Comparison of ENCODE assay signal across 33 cellular contexts in genomic region chr3:77066829-77067228, GRCh38. TPM values are rescaled to one million over a fixed set of nuclear protein-coding genes. Genes with fewer than 3 reads are reported as not detected.
"Had no signal": no experiment of that assay in that cellular context is flagged by ENCODE, and none has a peak within 500 bp of the region (broad histone marks: within the 10 kb centered on the region; RNA-seq: fewer than 3 reads in every experiment).

No MANE protein-coding gene starts in this region.

- H3K27ac Mint-ChIP-seq: activated B cell treated with CpG ODN at 0.5 μM for 24 hours; activated CD8-positive, alpha-beta T cell treated with anti-CD3 and anti-CD28 coated beads for 36 hours; activated naive CD8-positive, alpha-beta T cell; activated T-helper 17 cell treated with anti-CD3 and anti-CD28 coated beads, Interleukin-2, amount 50 U/mL, for 72 hours; effector memory CD8-positive, alpha-beta T cell; T-helper 17 cell; T-helper 2 cell treated with Interferon-gamma antibody and Interleukin-4, amounts not matched to agents 5 μg/mL and 100 μg/mL, for 36 hours had no signal

- H3K36me3 Mint-ChIP-seq: activated naive CD8-positive, alpha-beta T cell had no signal

- H3K4me3 ChIP-seq: esophagus muscularis mucosa, gastrocnemius medialis, heart left ventricle had no signal

- H3K27me3 Mint-ChIP-seq: activated B cell treated with CpG ODN at 0.5 μM for 24 hours; activated CD8-positive, alpha-beta T cell treated with anti-CD3 and anti-CD28 coated beads for 36 hours; activated naive CD8-positive, alpha-beta T cell; activated T-helper 17 cell treated with anti-CD3 and anti-CD28 coated beads, Interleukin-2, amount 50 U/mL, for 72 hours; effector memory CD8-positive, alpha-beta T cell; T-helper 17 cell had no signal

- DNase-seq: activated B cell treated with CpG ODN at 0.5 μM for 24 hours; activated CD4-positive, alpha-beta T cell treated with anti-CD3 and anti-CD28 coated beads for 48 hours; activated CD4-positive, alpha-beta T cell treated with anti-CD3 and anti-CD28 coated beads, Interleukin-2, amount 50 U/mL, for 1 hour; activated CD4-positive, alpha-beta T cell treated with anti-CD3 and anti-CD28 coated beads, Interleukin-2, amount 50 U/mL, for 48 hours; activated CD8-positive, alpha-beta memory T cell treated with anti-CD3 and anti-CD28 coated beads for 24 hours; activated CD8-positive, alpha-beta T cell treated with anti-CD3 and anti-CD28 coated beads for 36 hours; activated effector memory CD4-positive, alpha-beta T cell treated with Interleukin-2 at 50 U/mL for 16 hours; activated gamma-delta T cell treated with Interleukin-2 at 50 U/mL for 16 hours; activated naive CD4-positive, alpha-beta T cell treated with anti-CD3 and anti-CD28 coated beads, Interleukin-2, amount 50 U/mL, for 16 hours; activated naive CD4-positive, alpha-beta T cell treated with Interleukin-2 at 50 U/mL for 16 hours; activated T-cell treated with anti-CD3 and anti-CD28 coated beads, Interleukin-2, amount 50 U/mL, for 4 hours; amniotic stem cell; anterior cingulate cortex; caudate nucleus; cortex of kidney; dermis blood vessel endothelial cell; effector CD4-positive, alpha-beta T cell; effector memory CD8-positive, alpha-beta T cell; erythroblast; foreskin keratinocyte; gastrocnemius medialis; glutamatergic neuron; heart left ventricle; T-helper 17 cell; T1000; WERI-Rb-1 had no signal

- FAIRE-seq: astrocyte, colon had no signal

- H3K27me3 ChIP-seq: esophagus muscularis mucosa, foreskin keratinocyte, gastrocnemius medialis, heart left ventricle had no signal

- H3K36me3 ChIP-seq: esophagus muscularis mucosa, gastrocnemius medialis, heart left ventricle had no signal

- H3K4me3 Mint-ChIP-seq: activated B cell treated with CpG ODN at 0.5 μM for 24 hours; activated CD8-positive, alpha-beta T cell treated with anti-CD3 and anti-CD28 coated beads for 36 hours; activated naive CD8-positive, alpha-beta T cell; activated T-cell treated with anti-CD3 and anti-CD28 coated beads, Interleukin-2, amount 50 U/mL, for 4 hours; activated T-helper 17 cell treated with anti-CD3 and anti-CD28 coated beads, Interleukin-2, amount 50 U/mL, for 72 hours; effector memory CD8-positive, alpha-beta T cell; T-helper 17 cell; T-helper 2 cell treated with Interferon-gamma antibody and Interleukin-4, amounts not matched to agents 5 μg/mL and 100 μg/mL, for 36 hours had no signal

- H3K9me3 ChIP-seq: gastrocnemius medialis had no signal

- H3K4me1 ChIP-seq: esophagus muscularis mucosa, foreskin keratinocyte, gastrocnemius medialis, heart left ventricle had no signal

- H3K27ac ChIP-seq: esophagus muscularis mucosa, foreskin keratinocyte, gastrocnemius medialis, heart left ventricle, WERI-Rb-1 had no signal

- ATAC-seq: activated CD4-positive, CD25-positive, alpha-beta regulatory T cell treated with anti-CD3 and anti-CD28 coated beads, Interleukin-2, amount 50 U/mL, for 24 hours; activated CD8-positive, alpha-beta T cell treated with anti-CD3 and anti-CD28 coated beads for 36 hours; activated T-cell treated with anti-CD3 and anti-CD28 coated beads, Interleukin-2, amount 50 U/mL, for 4 hours; activated T-helper 17 cell treated with anti-CD3 and anti-CD28 coated beads, Interleukin-2, amount 50 U/mL, for 72 hours; effector memory CD8-positive, alpha-beta T cell; foreskin keratinocyte; gastrocnemius medialis; heart left ventricle; T-helper 17 cell had no signal

- H3K4me1 Mint-ChIP-seq: activated B cell treated with CpG ODN at 0.5 μM for 24 hours; activated T-helper 17 cell treated with anti-CD3 and anti-CD28 coated beads, Interleukin-2, amount 50 U/mL, for 72 hours; T-helper 17 cell had no signal

RNA-seq across cellular contexts. Expression of gene ROBO2, which starts 26.9 kb away (rescaled TPM):
- total RNA-seq: activated B cell treated with CpG ODN at 0.5 μM for 24 hours; activated CD8-positive, alpha-beta T cell treated with anti-CD3 and anti-CD28 coated beads for 36 hours; activated T-cell treated with anti-CD3 and anti-CD28 coated beads, Interleukin-2, amount 50 U/mL, for 4 hours; activated T-helper 17 cell treated with anti-CD3 and anti-CD28 coated beads, Interleukin-2, amount 50 U/mL, for 72 hours; dermis blood vessel endothelial cell; T-helper 17 cell had no signal
